ENCODE assay signal across 7 cellular contexts in the genomic region with DNA sequence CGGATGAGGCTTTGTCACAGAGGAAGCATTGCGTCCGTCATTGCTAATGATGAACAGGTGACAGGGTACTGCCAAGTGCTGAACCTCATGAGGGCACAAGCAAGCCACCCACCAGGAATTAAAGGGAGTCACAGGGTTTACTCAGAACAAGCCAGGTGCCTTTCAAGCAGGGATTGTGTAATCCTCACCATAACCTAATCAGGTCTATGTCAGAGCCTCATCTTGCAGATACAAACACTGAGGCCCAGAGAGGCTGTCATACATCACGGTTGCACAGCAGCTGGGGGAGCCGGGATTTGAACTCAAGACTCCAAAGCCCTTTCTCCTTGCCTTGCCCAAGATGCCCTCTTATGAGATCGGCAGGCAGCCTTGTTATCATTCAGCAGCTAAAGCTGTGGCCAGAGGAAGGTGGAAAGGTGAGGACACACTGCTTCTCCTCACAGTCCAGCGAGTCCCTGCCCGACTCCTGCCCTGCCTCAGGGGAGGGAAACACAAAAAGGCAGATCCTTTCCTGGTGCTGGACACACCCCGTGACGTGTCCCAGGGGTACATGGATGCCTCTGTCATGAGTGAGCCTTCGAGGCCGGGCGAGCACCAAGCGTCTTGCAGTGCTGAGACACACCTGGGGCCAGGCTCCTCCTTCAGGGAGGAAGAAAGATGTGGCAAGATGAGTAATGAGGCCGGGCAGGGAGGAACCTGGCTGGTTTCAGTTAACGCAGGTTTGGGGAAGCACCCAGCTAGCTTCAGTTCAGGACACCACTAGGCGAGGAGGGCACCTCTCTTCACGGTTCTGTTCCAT.
DNase-seq lines count a peak whose midpoint lies in the region; ATAC-seq and TF ChIP-seq lines count a peak whose summit lies in the region.

No MANE protein-coding gene starts in this region.

- no peak overlapping the region for H3K4me3 Mint-ChIP-seq in neural crest cell

- H3K9me3 Mint-ChIP-seq in neural crest cell = no peaks in the 10 kb centered on the region

- peak; percentile 11 for DNase-seq in NCI-H510A treated with DMSO at 0.1 percent for 48 hours (lab: John Stamatoyannopoulos, UW)
- no peak for DNase-seq in neural crest cell (ENCODE audit: low read depth, low spot score)
- DNase-seq in NCI-H69 (lab: John Stamatoyannopoulos, UW) = no peak
- DNase-seq in NCI-H1092 (lab: John Stamatoyannopoulos, UW) = no peak
- DNase-seq in effector CD8-positive, alpha-beta T cell (lab: John Stamatoyannopoulos, UW) = no peak

- peak overlapping the region; percentile 86 for H3K27ac Mint-ChIP-seq in neural crest cell (ENCODE audit: unreplicated experiment)

- TF ChIP-seq CTCF in neural crest cell (conservative IDR thresholded peaks at IDR 0.05) = no peak

- ATAC-seq in GM19043 (IDR thresholded peaks at IDR 0.05; ENCODE audit: low read depth, unreplicated experiment) (peak; percentile 54), HG02759 (IDR thresholded peaks at IDR 0.05; ENCODE audit: unreplicated experiment) (peak; percentile 83)

- peaks cover 4% of the 10 kb centered on the region for H3K4me1 Mint-ChIP-seq in neural crest cell

- no peaks in the 10 kb centered on the region for H3K36me3 Mint-ChIP-seq in neural crest cell (ENCODE audit: low read depth)

- H3K27me3 Mint-ChIP-seq in neural crest cell (ENCODE audit: low read depth) = no peaks in the 10 kb centered on the region
